Comparison of ENCODE assay signal across 10 cellular contexts in the genomic region with DNA sequence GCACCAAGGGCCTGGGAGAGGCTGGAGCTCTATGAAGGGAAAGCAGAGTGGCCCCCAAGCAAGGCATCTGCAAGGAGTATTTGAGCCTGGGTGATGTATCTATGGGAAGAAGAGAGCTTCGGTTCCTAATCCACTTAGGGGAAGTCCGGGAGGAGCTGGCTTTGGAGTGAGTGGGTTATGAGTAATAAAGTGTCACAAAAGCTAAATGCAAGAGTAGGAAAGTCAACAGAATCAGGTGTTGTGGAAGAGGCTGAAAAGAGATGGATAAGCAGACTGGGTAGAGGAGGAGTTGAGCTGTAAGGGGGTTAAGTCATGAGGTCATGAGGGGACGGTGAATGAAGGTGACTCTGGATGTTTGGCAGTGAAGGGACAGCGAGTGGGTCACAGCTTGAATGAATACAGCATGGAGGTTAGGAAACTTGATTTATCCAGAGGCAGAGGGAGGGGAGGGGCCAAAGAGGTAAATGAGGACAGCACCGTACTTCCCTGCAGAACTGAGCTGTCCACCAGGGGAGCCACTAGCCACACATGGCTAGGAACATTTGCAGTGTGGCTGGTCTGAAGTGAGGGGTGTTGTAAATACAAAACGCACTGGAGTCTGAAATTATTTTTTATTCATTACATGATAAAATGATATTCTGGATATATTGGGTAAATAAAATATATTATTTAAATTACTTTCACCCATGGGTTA.
A peak's percentile ranks its signal among the peaks of the same experiment; 100 is the strongest.
DNase-seq lines count a peak whose midpoint lies in the region; ATAC-seq and TF ChIP-seq lines count a peak whose summit lies in the region.
"Had no signal": no experiment of that assay in that cellular context is flagged by ENCODE, and none has a peak within 500 bp of the region (broad histone marks: within the 10 kb centered on the region; RNA-seq: fewer than 3 reads in every experiment).

No MANE protein-coding gene starts in this region.

- H3K36me3 ChIP-seq in Loucy (ENCODE audit: insufficient read depth, low read length) (no peaks in the 10 kb centered on the region), mesenchymal stem cell (ENCODE audit: control insufficient read depth in 1 of 2, insufficient read depth in 2 of 2, low read depth in 1 of 2, low read length in 2 of 2) (no peaks in the 10 kb centered on the region)

- H3K27ac ChIP-seq in caudate nucleus (ENCODE audit: low read depth, low read length) (peak overlapping the region; percentile 11), mesenchymal stem cell (ENCODE audit: low read length, poor library complexity, severe bottlenecking) (no peak overlapping the region)
- H3K27ac ChIP-seq: SK-N-MC had no signal

- H3K4me1 Mint-ChIP-seq in activated T-helper 2 cell treated with anti-CD3 and anti-CD28 coated beads, Interferon-gamma antibody, Interleukin-2, Interleukin-4, amounts not matched to agents 10 μg/mL and 5 μg/mL and 100 μg/mL, durations not matched to agents 14 hours and 24 hours and 36 hours (ENCODE audit: low read depth) = no peaks in the 10 kb centered on the region

- DNase-seq in DMS 273 (lab: John Stamatoyannopoulos, UW; ENCODE audit: unreplicated experiment) (peak; percentile 83), caudate nucleus (lab: John Stamatoyannopoulos, UW) (peak in 1 of 61 donors; percentile 16), mesenchymal stem cell (peak; percentile 14), cortex of kidney (lab: John Stamatoyannopoulos, UW) (no peak)
- no peak for DNase-seq in activated T-helper 2 cell treated with anti-CD3 and anti-CD28 coated beads, Interferon-gamma antibody, Interleukin-2, Interleukin-4, amounts not matched to agents 10 μg/mL and 5 μg/mL and 100 μg/mL, durations not matched to agents 14 hours and 24 hours and 36 hours (ENCODE audit: low spot score)

- no peaks in the 10 kb centered on the region for H3K9me2 ChIP-seq in Loucy (replicated peaks; ENCODE audit: low read depth, low read length)

- no peak overlapping the region for H2BK12ac ChIP-seq in mesenchymal stem cell (ENCODE audit: low read length in 2 of 2)

- H3K27me3 ChIP-seq in Loucy (ENCODE audit: insufficient read depth, low read length, poor library complexity, severe bottlenecking) (no peaks in the 10 kb centered on the region), mesenchymal stem cell (ENCODE audit: control insufficient read depth in 1 of 2, insufficient read depth in 1 of 2, low read length in 2 of 2) (peaks cover 55 to 74% of the 10 kb centered on the region in 2 experiments)

- H3K27ac Mint-ChIP-seq in activated T-helper 2 cell treated with anti-CD3 and anti-CD28 coated beads, Interferon-gamma antibody, Interleukin-2, Interleukin-4, amounts not matched to agents 10 μg/mL and 5 μg/mL and 100 μg/mL, durations not matched to agents 14 hours and 24 hours and 36 hours = no peak overlapping the region

- peaks cover 7% of the 10 kb centered on the region for H3K27me3 Mint-ChIP-seq in activated T-helper 2 cell treated with anti-CD3 and anti-CD28 coated beads, Interferon-gamma antibody, Interleukin-2, Interleukin-4, amounts not matched to agents 10 μg/mL and 5 μg/mL and 100 μg/mL, durations not matched to agents 14 hours and 24 hours and 36 hours (ENCODE audit: low read depth)

- H3K9me3 Mint-ChIP-seq in activated T-helper 2 cell treated with anti-CD3 and anti-CD28 coated beads, Interferon-gamma antibody, Interleukin-2, Interleukin-4, amounts not matched to agents 10 μg/mL and 5 μg/mL and 100 μg/mL, durations not matched to agents 14 hours and 24 hours and 36 hours = no peaks in the 10 kb centered on the region
- H3K9me3 Mint-ChIP-seq: central memory CD8-positive, alpha-beta T cell had no signal

- no peaks in the 10 kb centered on the region for H3K36me3 Mint-ChIP-seq in activated T-helper 2 cell treated with anti-CD3 and anti-CD28 coated beads, Interferon-gamma antibody, Interleukin-2, Interleukin-4, amounts not matched to agents 10 μg/mL and 5 μg/mL and 100 μg/mL, durations not matched to agents 14 hours and 24 hours and 36 hours (ENCODE audit: low read depth)

- H4K20me1 ChIP-seq in Loucy (ENCODE audit: insufficient read depth, low read length, poor library complexity, severe bottlenecking) = no peaks in the 10 kb centered on the region

- no peak overlapping the region for H3K18ac ChIP-seq in mesenchymal stem cell (ENCODE audit: low read depth in 1 of 2, low read length in 2 of 2)

- H3K4me1 ChIP-seq in Loucy (ENCODE audit: insufficient read depth, low read length, poor library complexity, severe bottlenecking) (no peaks in the 10 kb centered on the region), mesenchymal stem cell (ENCODE audit: control insufficient read depth, insufficient read depth, low read depth, low read length) (peaks cover 1% of the 10 kb centered on the region)

- peak; percentile 59 for TF ChIP-seq CTCF in Loucy (conservative IDR thresholded peaks at IDR 0.05; ENCODE audit: low read length)

- no peaks in the 10 kb centered on the region for H3K79me2 ChIP-seq in Loucy (ENCODE audit: insufficient read depth, low read length)

- no peak overlapping the region for H3K4me2 ChIP-seq in Loucy (ENCODE audit: low read depth, low read length, poor library complexity, severe bottlenecking)
- no peak overlapping the region for H3K4me2 ChIP-seq in mesenchymal stem cell (ENCODE audit: low read length, poor library complexity, severe bottlenecking)

- 50% methylated on average over 5 of the region's 6 CpGs for WGBS in mesenchymal stem cell

- peak overlapping the region; percentile 28 for H4K91ac ChIP-seq in mesenchymal stem cell (ENCODE audit: low read length)

- intact Hi-C loops in activated T-helper 2 cell treated with anti-CD3 and anti-CD28 coated beads, Interferon-gamma antibody, Interleukin-2, Interleukin-4, amounts not matched to agents 10 μg/mL and 5 μg/mL and 100 μg/mL, durations not matched to agents 14 hours and 24 hours and 36 hours (cut with micrococcal nuclease) = no loop called here

- H3K9ac ChIP-seq in Loucy (ENCODE audit: low read depth, low read length, poor library complexity, severe bottlenecking) = no peak overlapping the region
- H3K9ac ChIP-seq in mesenchymal stem cell (ENCODE audit: low read length) = no peak overlapping the region

- H3K4me3 ChIP-seq in Loucy (ENCODE audit: low read length, poor library complexity, severe bottlenecking) (no peak overlapping the region), mesenchymal stem cell (ENCODE audit: insufficient read depth in 1 of 2, low read depth in 1 of 2, low read length in 2 of 2) (no peak overlapping the region)
- H3K4me3 ChIP-seq: SK-N-MC had no signal

- no peak overlapping the region for H4K8ac ChIP-seq in mesenchymal stem cell (ENCODE audit: low read length)

- H2BK120ac ChIP-seq in mesenchymal stem cell (ENCODE audit: low read depth, low read length) = no peak overlapping the region

- H3F3A ChIP-seq in Loucy (ENCODE audit: low read depth) = no peaks in the 10 kb centered on the region

- H2AK5ac ChIP-seq in mesenchymal stem cell (ENCODE audit: low read length, severe bottlenecking) = no peak overlapping the region

- H3K23ac ChIP-seq in mesenchymal stem cell (ENCODE audit: low read length in 2 of 2) = no peak overlapping the region

- no peak for ATAC-seq in HG02981 (IDR thresholded peaks at IDR 0.05; ENCODE audit: unreplicated experiment)
- no peak for ATAC-seq in GM19397 (IDR thresholded peaks at IDR 0.05; ENCODE audit: unreplicated experiment)

- H3K9me3 ChIP-seq in Loucy (ENCODE audit: insufficient read depth, low read depth, low read length) (no peaks in the 10 kb centered on the region), mesenchymal stem cell (ENCODE audit: control insufficient read depth, low read length) (peaks cover 5% of the 10 kb centered on the region)

- H2BK15ac ChIP-seq in mesenchymal stem cell (ENCODE audit: low read depth, poor library complexity, severe bottlenecking) = no peak overlapping the region

- H3K14ac ChIP-seq in mesenchymal stem cell (ENCODE audit: low read length in 2 of 2) = no peak overlapping the region

- no peak overlapping the region for H2AFZ ChIP-seq in Loucy (ENCODE audit: low read length)
- H2AFZ ChIP-seq in mesenchymal stem cell (ENCODE audit: low read depth, low read length) = no peak overlapping the region

- H3K79me1 ChIP-seq in mesenchymal stem cell (replicated peaks; ENCODE audit: low read length, poor library complexity, severe bottlenecking) = no peaks in the 10 kb centered on the region

- H3K4ac ChIP-seq in mesenchymal stem cell (ENCODE audit: low read depth in 1 of 2, low read length in 2 of 2) = no peak overlapping the region

- no peak overlapping the region for H3K4me3 Mint-ChIP-seq in activated T-helper 2 cell treated with anti-CD3 and anti-CD28 coated beads, Interferon-gamma antibody, Interleukin-2, Interleukin-4, amounts not matched to agents 10 μg/mL and 5 μg/mL and 100 μg/mL, durations not matched to agents 14 hours and 24 hours and 36 hours (ENCODE audit: low read depth)
- H3K4me3 Mint-ChIP-seq: central memory CD8-positive, alpha-beta T cell had no signal

- no peak overlapping the region for H2BK5ac ChIP-seq in mesenchymal stem cell (ENCODE audit: low read depth, low read length, poor library complexity, severe bottlenecking)

Comparison
In these comparisons a context has a peak if more than half of its experiments do, and no peak if none do; other contexts are left out.
1. DNase-seq: peak in DMS 273 (single experiment) and mesenchymal stem cell (single experiment); none in cortex of kidney (single experiment) and activated T-helper 2 cell treated with anti-CD3 and anti-CD28 coated beads, Interferon-gamma antibody, Interleukin-2, Interleukin-4, amounts not matched to agents 10 μg/mL and 5 μg/mL and 100 μg/mL, durations not matched to agents 14 hours and 24 hours and 36 hours (single experiment).